1 cellular context compared by ENCODE assay signal in the genomic region with DNA sequence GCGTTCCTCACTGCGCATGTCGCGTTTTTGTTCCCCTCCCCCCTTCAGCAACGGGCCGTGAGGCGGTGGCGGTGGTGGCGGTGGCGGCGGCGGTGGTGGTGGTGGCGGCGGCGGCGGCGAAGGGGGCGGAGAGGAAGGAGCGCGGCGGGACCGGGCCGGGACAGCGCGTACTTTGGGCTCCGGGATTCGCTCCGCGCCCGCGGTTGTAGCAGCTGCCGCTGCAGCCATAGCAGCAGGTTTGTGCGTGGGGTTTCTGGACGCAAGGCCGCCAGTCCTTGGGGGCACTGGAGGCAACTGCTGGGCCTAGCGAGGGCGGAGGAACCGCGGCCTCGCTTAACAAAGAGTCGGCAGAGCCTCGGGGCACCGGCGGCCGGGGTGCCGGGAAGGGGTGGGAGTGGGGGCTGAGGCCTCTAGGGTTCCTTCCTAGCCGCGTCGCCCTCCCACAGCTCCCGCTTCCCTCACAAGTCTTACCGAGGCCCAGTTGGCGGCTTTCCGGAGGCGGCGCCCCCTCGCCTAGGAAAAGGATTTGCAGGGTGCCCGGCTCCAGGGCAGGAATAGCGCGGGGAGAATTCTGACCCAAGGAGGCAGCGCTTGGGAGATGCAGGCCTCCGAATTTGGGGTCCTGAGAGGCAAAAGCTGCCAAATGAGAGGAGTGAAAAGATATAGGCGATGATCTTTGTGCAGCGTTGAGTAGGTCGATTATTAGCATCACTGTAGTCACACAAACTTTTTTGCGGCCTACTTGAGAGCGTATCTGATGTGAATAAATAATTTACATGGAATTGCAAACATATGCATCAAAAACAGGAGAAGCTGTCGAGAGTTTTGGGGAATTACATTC.
A peak's percentile ranks its signal among the peaks of the same experiment; 100 is the strongest.
TF ChIP-seq lines count a peak whose summit lies in the region.

A gene with protein sequence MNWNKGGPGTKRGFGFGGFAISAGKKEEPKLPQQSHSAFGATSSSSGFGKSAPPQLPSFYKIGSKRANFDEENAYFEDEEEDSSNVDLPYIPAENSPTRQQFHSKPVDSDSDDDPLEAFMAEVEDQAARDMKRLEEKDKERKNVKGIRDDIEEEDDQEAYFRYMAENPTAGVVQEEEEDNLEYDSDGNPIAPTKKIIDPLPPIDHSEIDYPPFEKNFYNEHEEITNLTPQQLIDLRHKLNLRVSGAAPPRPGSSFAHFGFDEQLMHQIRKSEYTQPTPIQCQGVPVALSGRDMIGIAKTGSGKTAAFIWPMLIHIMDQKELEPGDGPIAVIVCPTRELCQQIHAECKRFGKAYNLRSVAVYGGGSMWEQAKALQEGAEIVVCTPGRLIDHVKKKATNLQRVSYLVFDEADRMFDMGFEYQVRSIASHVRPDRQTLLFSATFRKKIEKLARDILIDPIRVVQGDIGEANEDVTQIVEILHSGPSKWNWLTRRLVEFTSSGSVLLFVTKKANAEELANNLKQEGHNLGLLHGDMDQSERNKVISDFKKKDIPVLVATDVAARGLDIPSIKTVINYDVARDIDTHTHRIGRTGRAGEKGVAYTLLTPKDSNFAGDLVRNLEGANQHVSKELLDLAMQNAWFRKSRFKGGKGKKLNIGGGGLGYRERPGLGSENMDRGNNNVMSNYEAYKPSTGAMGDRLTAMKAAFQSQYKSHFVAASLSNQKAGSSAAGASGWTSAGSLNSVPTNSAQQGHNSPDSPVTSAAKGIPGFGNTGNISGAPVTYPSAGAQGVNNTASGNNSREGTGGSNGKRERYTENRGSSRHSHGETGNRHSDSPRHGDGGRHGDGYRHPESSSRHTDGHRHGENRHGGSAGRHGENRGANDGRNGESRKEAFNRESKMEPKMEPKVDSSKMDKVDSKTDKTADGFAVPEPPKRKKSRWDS (plus strand): TSS at position 30 of the 841 bp plus-strand sequence. CDS start 12,880 bp downstream, outside the sequence.

TF ChIP-seq in HCT116, 20 proteins besides CTCF, POLR2A, EP300 and RAD21:
- TF ChIP-seq SIN3A (IDR thresholded peaks at IDR 0.05; ENCODE audit: low read depth) (peak; percentile 45; the same call in 1 of the 2 replicates), ZFX (IDR thresholded peaks at IDR 0.05) (peak; percentile 100), YY1 (IDR thresholded peaks at IDR 0.05; ENCODE audit: extremely low read depth, insufficient replicate concordance, low read depth, low read length) (peak; percentile 32)
- TF ChIP-seq, protein P1, sequence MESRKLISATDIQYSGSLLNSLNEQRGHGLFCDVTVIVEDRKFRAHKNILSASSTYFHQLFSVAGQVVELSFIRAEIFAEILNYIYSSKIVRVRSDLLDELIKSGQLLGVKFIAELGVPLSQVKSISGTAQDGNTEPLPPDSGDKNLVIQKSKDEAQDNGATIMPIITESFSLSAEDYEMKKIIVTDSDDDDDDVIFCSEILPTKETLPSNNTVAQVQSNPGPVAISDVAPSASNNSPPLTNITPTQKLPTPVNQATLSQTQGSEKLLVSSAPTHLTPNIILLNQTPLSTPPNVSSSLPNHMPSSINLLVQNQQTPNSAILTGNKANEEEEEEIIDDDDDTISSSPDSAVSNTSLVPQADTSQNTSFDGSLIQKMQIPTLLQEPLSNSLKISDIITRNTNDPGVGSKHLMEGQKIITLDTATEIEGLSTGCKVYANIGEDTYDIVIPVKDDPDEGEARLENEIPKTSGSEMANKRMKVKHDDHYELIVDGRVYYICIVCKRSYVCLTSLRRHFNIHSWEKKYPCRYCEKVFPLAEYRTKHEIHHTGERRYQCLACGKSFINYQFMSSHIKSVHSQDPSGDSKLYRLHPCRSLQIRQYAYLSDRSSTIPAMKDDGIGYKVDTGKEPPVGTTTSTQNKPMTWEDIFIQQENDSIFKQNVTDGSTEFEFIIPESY (IDR thresholded peaks at IDR 0.05; ENCODE audit: extremely low read depth, insufficient replicate concordance, low read length), result no peak
TF ChIP-seq in HCT116: peak in this region for 3.
